Comparison of ENCODE assay signal across 25 cellular contexts in the genomic region with DNA sequence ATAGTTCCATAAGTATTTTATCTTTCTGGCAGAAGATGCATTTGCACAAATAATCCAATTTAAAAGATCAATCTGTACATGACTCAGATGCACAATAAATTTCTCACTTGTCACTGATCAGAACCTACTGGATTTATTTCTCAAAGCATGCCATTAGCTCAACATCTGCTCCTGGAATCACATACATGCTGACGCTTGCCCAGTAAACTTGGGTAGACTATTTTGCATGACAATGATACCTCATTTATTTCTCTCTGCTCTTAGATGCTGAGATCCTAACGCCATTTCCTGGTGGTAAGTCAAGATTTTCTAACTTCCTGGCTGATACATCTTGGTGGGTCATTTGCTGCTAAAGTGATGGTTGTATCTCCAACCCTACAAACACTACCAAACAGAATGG. TPM values are rescaled to one million over a fixed set of nuclear protein-coding genes. Genes with fewer than 3 reads are reported as not detected.
A peak's percentile ranks its signal among the peaks of the same experiment; 100 is the strongest.
DNase-seq lines count a peak whose midpoint lies in the region; TF ChIP-seq lines count a peak whose summit lies in the region.
"Had no signal": no experiment of that assay in that cellular context is flagged by ENCODE, and none has a peak within 500 bp of the region (broad histone marks: within the 10 kb centered on the region; RNA-seq: fewer than 3 reads in every experiment).

No MANE protein-coding gene starts in this region.

- no peak for TF ChIP-seq EP300 in esophagus muscularis mucosa (IDR thresholded peaks at IDR 0.05)

- H3K27me3 ChIP-seq in A673 (replicated peaks; ENCODE audit: insufficient read depth, low read depth, low read length, poor library complexity) (peaks cover 20% of the 10 kb centered on the region), NT2/D1 (ENCODE audit: insufficient read depth, insufficient read length) (no peaks in the 10 kb centered on the region), esophagus muscularis mucosa (peaks cover 0 to 31% (median 4%) of the 10 kb centered on the region in 4 donors), thyroid gland (no peaks in the 10 kb centered on the region)
- H3K27me3 ChIP-seq: Peyer's patch had no signal

- WGBS in esophagus muscularis mucosa: 48% methylated on average over 2 of the region's 2 CpGs
- 66 to 73% methylated on average over 2 of the region's 2 CpGs for whole genome bisulfite sequencing in thyroid gland, 2 donors

- H3K9me3 ChIP-seq in A673 (ENCODE audit: low read depth, low read length, poor library complexity, severe bottlenecking) (no peaks in the 10 kb centered on the region), NT2/D1 (ENCODE audit: insufficient read depth, low read length) (no peaks in the 10 kb centered on the region), esophagus muscularis mucosa (no peaks in the 10 kb centered on the region), thyroid gland (no peaks in the 10 kb centered on the region)
- H3K9me3 ChIP-seq: A549, Caco-2, Peyer's patch had no signal

- H3K4me1 ChIP-seq in A673 (ENCODE audit: insufficient read depth, low read length, poor library complexity, severe bottlenecking) (no peaks in the 10 kb centered on the region), NT2/D1 (ENCODE audit: insufficient read depth, insufficient read length) (no peaks in the 10 kb centered on the region), esophagus muscularis mucosa (no peaks in the 10 kb centered on the region), thyroid gland (no peaks in the 10 kb centered on the region)
- H3K4me1 ChIP-seq: A549, Caco-2, Peyer's patch had no signal

- no peak overlapping the region for H3K4me3 ChIP-seq in A673 (ENCODE audit: low read depth, low read length, poor library complexity, severe bottlenecking)
- H3K4me3 ChIP-seq in NT2/D1 (ENCODE audit: insufficient read length, low read depth): no peak overlapping the region
- no peak overlapping the region for H3K4me3 ChIP-seq in esophagus muscularis mucosa
- no peak overlapping the region for H3K4me3 ChIP-seq in thyroid gland (replicated peaks in 1 of 3)
- H3K4me3 ChIP-seq: A549, Peyer's patch, SK-N-MC had no signal

- no peak overlapping the region for H3K9ac ChIP-seq in NT2/D1 (ENCODE audit: insufficient read length, low read depth)

- intact Hi-C loops in A673 (cut with micrococcal nuclease; ENCODE audit: unreplicated experiment): no loop called here
- intact Hi-C loops in esophagus muscularis mucosa (cut with DNase I): no loop called here
- intact Hi-C loops in thyroid gland (cut with DNase I): no loop called here

- DNase-seq in A673 (ENCODE audit: low spot score) (peak; percentile 14), DMS 273 treated with DMSO at 0.1 percent for 48 hours (lab: John Stamatoyannopoulos, UW) (peak; percentile 38), NT2/D1 (ENCODE audit: low read depth, low spot score) (peak; percentile 5), esophagus muscularis mucosa (ENCODE audit: extremely low spot score) (peak; percentile 31), midbrain (lab: John Stamatoyannopoulos, UW) (no peak), thyroid gland (no peak), cerebellar cortex (ENCODE audit: low spot score) (no peak)
- DNase-seq: C1 segment of cervical spinal cord; Caco-2; CD8-positive, alpha-beta T cell; DMS79 treated with DMSO at 0.1 percent for 48 hours; GF-D8; Karpas-422; NCI-H1092 treated with DMSO at 0.1 percent for 48 hours; NCI-H146; NCI-H2029 treated with DMSO at 0.1 percent for 48 hours; NCI-H748 treated with DMSO at 0.1 percent for 48 hours; OCI-M1; Peyer's patch; SHP77 treated with DMSO at 0.1 percent for 48 hours had no signal

- BruUV-seq in A673 (replicated peaks; lab: Mats Ljungman, UMichigan): no TSS peak

- CTCF ChIA-PET in A673 (lab: Charles Lee): no interaction called here

- TF ChIP-seq POLR2A in esophagus muscularis mucosa (IDR thresholded peaks at IDR 0.05; ENCODE audit: low read depth) (no peak), thyroid gland (IDR thresholded peaks at IDR 0.05) (no peak)

- TF ChIP-seq CTCF in A673 (conservative IDR thresholded peaks at IDR 0.05; ENCODE audit: low read depth, low read length): no peak
- TF ChIP-seq CTCF in esophagus muscularis mucosa (IDR thresholded peaks at IDR 0.05): no peak
- no peak for TF ChIP-seq CTCF in thyroid gland (IDR thresholded peaks at IDR 0.05)

- POLR2A ChIA-PET in A673 (lab: Charles Lee; ENCODE audit: low non-redundant PET): no interaction called here

- H3K27ac ChIP-seq in A673 (ENCODE audit: low read depth, low read length, poor library complexity, severe bottlenecking) (no peak overlapping the region), esophagus muscularis mucosa (replicated peaks in 1 of 4) (no peak overlapping the region), thyroid gland (no peak overlapping the region)
- H3K27ac ChIP-seq: A549, Peyer's patch, SK-N-MC had no signal

- no peaks in the 10 kb centered on the region for H3K36me3 ChIP-seq in A673 (ENCODE audit: insufficient read depth, low read length, poor library complexity, severe bottlenecking)
- no peaks in the 10 kb centered on the region for H3K36me3 ChIP-seq in NT2/D1 (ENCODE audit: insufficient read depth, insufficient read length, low read length)
- no peaks in the 10 kb centered on the region for H3K36me3 ChIP-seq in esophagus muscularis mucosa
- H3K36me3 ChIP-seq in thyroid gland: no peaks in the 10 kb centered on the region
- H3K36me3 ChIP-seq: Peyer's patch had no signal

RNA-seq across cellular contexts. Expression of gene C10orf120, which starts 33.8 kb away (rescaled TPM):
- total RNA-seq in A673 (2021) (not detected in 2 replicates), esophagus muscularis mucosa (not detected), thyroid gland (not detected)
- total RNA-seq: Caco-2; CD8-positive, alpha-beta T cell; HepG2; HT1080; Peyer's patch; T-helper 1 cell treated with Interleukin-12 subunit alpha and Interleukin-12 subunit beta and Interleukin-4 antibody, amounts not matched to agents 30 ng/mL and 1 ng/mL, for 36 hours had no signal

Comparison
In these comparisons a context has a peak if more than half of its experiments do, and no peak if none do; other contexts are left out.
1. DNase-seq: peak in A673 (single experiment), DMS 273 treated with DMSO at 0.1 percent for 48 hours (single experiment), NT2/D1 (single experiment) and esophagus muscularis mucosa (single experiment); none in midbrain (single experiment), thyroid gland (0 of 2) and cerebellar cortex (single experiment).